Comparison of ENCODE assay signal across 16 cellular contexts in the genomic region with DNA sequence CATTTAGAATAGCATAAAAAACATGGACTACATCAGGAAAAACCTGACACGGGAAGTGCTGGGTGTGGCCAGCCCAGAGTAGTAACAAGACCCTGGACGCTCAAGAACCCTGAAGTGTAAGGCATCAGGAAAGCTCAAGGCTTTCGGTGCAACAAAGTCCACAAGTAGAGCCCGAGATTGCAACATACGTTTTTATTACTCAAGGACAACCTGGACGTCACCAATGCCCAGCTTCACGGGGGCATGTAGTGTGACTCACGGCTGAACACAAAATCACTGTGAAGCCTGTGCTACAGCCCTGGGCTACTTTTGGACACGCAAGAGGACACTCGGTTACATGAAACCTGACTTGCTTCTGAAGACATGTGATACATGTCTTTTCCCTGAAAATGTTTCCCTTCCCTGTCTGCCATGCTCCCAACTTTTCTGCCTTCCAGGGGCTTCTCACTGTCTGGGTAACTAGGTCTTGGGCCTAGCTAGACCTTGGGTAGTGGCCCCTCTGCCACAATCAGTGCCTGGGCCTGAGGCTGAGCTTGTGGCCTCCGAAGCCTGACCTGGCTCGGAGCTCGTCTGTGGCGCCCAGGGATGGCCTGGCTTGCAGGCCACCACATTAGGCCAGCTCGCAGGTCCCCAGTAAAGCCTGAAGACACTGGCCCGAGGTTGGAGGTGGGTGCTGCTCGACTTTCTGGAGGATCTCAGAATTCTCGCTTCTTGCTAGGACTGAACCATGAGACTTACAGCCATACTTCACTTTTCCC. TPM values are rescaled to one million over a fixed set of nuclear protein-coding genes. Genes with fewer than 3 reads are reported as not detected.
DNase-seq lines count a peak whose midpoint lies in the region; ATAC-seq and TF ChIP-seq lines count a peak whose summit lies in the region.
"Had no signal": no experiment of that assay in that cellular context is flagged by ENCODE, and none has a peak within 500 bp of the region (broad histone marks: within the 10 kb centered on the region; RNA-seq: fewer than 3 reads in every experiment).

No MANE protein-coding gene starts in this region.

- peaks cover 0 to 5% (median 0%) of the 10 kb centered on the region in 7 donors for H3K9me3 Mint-ChIP-seq in CD14-positive monocyte

- H3K4me1 Mint-ChIP-seq in CD14-positive monocyte: peaks cover 42% of the 10 kb centered on the region

- H4K20me1 ChIP-seq in osteoblast (ENCODE audit: insufficient read depth, low read length): peaks cover 5% of the 10 kb centered on the region

- peak; percentile 87 for DNase-seq in CD14-positive monocyte (ENCODE audit: low spot score)
- peak; percentile 87 for DNase-seq in NCI-H460 (ENCODE audit: extremely low read depth, low read depth)
- DNase-seq in epithelial cell of esophagus (ENCODE audit: low read depth): peak; percentile 62
- DNase-seq in osteoblast (ENCODE audit: insufficient read length, low spot score, missing footprints): peak; percentile 72
- DNase-seq in GOT3 (lab: John Stamatoyannopoulos, UW): no peak
- no peak for DNase-seq in NK-92 treated with Interleukin-12 subunit alpha and Interleukin-12 subunit beta, amount 100 ng/mL, for 24 hours (lab: John Stamatoyannopoulos, UW)
- DNase-seq: activated CD4-positive, alpha-beta T cell treated with anti-CD3 and anti-CD28 coated beads for 36 hours; activated T-cell treated with anti-CD3 and anti-CD28 coated beads, Interleukin-2, amount 50 U/mL, for 1 hour; DMS153; NCI-H1436 treated with DMSO at 0.1 percent for 48 hours; NCI-H524 treated with DMSO at 0.1 percent for 48 hours; nephron progenitor cell; T-helper 17 cell had no signal

- H3K9me3 ChIP-seq in osteoblast (ENCODE audit: low read depth, low read length): no peaks in the 10 kb centered on the region
- H3K9me3 ChIP-seq: esophagus muscularis mucosa had no signal

- H3K27ac Mint-ChIP-seq in CD14-positive monocyte: peak overlapping the region; percentile 84 to 96 (median 93)
- H3K27ac Mint-ChIP-seq: activated CD4-positive, alpha-beta T cell treated with anti-CD3 and anti-CD28 coated beads for 36 hours; nephron progenitor cell; T-helper 17 cell had no signal

- H3K4me3 ChIP-seq in epithelial cell of esophagus (ENCODE audit: low read length) (no peak overlapping the region), osteoblast (ENCODE audit: insufficient read depth, low read length) (no peak overlapping the region)
- H3K4me3 ChIP-seq: esophagus muscularis mucosa had no signal

- no peak for ATAC-seq in HG03565 (IDR thresholded peaks at IDR 0.05; ENCODE audit: unreplicated experiment)
- ATAC-seq in HG03159 (IDR thresholded peaks at IDR 0.05; ENCODE audit: unreplicated experiment): no peak
- ATAC-seq: activated CD4-positive, alpha-beta T cell treated with anti-CD3 and anti-CD28 coated beads for 36 hours; T-helper 17 cell had no signal

- H3K27me3 ChIP-seq in osteoblast (ENCODE audit: insufficient read depth, low read length): no peaks in the 10 kb centered on the region
- H3K27me3 ChIP-seq: esophagus muscularis mucosa had no signal

- no peak overlapping the region for H3K27ac ChIP-seq in osteoblast (ENCODE audit: low read depth, low read length)
- H3K27ac ChIP-seq: esophagus muscularis mucosa had no signal

- peaks cover 2% of the 10 kb centered on the region for H3K79me2 ChIP-seq in osteoblast (ENCODE audit: insufficient read depth, low read length)

- no peak overlapping the region for H2AFZ ChIP-seq in osteoblast (ENCODE audit: low read length)

- H3K4me3 Mint-ChIP-seq in CD14-positive monocyte: peak overlapping the region in 1 of 2 donors; percentile 20
- H3K4me3 Mint-ChIP-seq: activated CD4-positive, alpha-beta T cell treated with anti-CD3 and anti-CD28 coated beads for 36 hours; nephron progenitor cell; T-helper 17 cell had no signal

- peaks cover 0 to 43% (median 0%) of the 10 kb centered on the region in 3 donors for H3K27me3 Mint-ChIP-seq in CD14-positive monocyte (ENCODE audit: low read depth in 3 of 3)
- H3K27me3 Mint-ChIP-seq: activated CD4-positive, alpha-beta T cell treated with anti-CD3 and anti-CD28 coated beads for 36 hours; T-helper 17 cell had no signal

- H3K36me3 ChIP-seq in osteoblast (ENCODE audit: insufficient read depth, low read length): peaks cover 40% of the 10 kb centered on the region

- TF ChIP-seq CTCF in CD14-positive monocyte (IDR thresholded peaks at IDR 0.05): no peak
- TF ChIP-seq CTCF in epithelial cell of esophagus (IDR thresholded peaks at IDR 0.05; ENCODE audit: insufficient read depth, low read depth, low read length, missing control alignments): no peak
- TF ChIP-seq CTCF in osteoblast (IDR thresholded peaks at IDR 0.05; ENCODE audit: extremely low read depth, low read depth, low read length): no peak

- H3K36me3 Mint-ChIP-seq in CD14-positive monocyte: peaks cover 38 to 49% of the 10 kb centered on the region in 2 donors

- H3K4me2 ChIP-seq in osteoblast (ENCODE audit: insufficient read depth, low read length): no peak overlapping the region

- intact Hi-C loops in CD14-positive monocyte (cut with micrococcal nuclease): loop anchor here (5.0 to 10.0 kb wide), 3 partner anchors 38 to 84 kb away; a partner anchor contains a TSS

- no peaks in the 10 kb centered on the region for H3K4me1 ChIP-seq in osteoblast (ENCODE audit: insufficient read depth, low read length)

RNA-seq across cellular contexts. Expression of a gene that starts 9.2 kb away (rescaled TPM):
- 10 to 100 TPM; 47.8 to 49.5 TPM for polyA plus RNA-seq in CD14-positive monocyte
- 219 and 237 TPM in 2 replicates for total RNA-seq in NCI-H460 (2014; rRNA removed; shearing (Covaris generic))
- polyA plus RNA-seq in NCI-H460 (2014; cell fraction: nucleus; rRNA removed): 384 and 402 TPM in 2 replicates
- 99.5 and 100 TPM in 2 replicates for total RNA-seq in osteoblast

RNA-seq across cellular contexts. Expression of a gene that starts 38.0 kb away (rescaled TPM):
- polyA plus RNA-seq in CD14-positive monocyte: 1 to 10 TPM; 2.8 to 4.9 TPM
- 10.0 and 10.3 TPM in 2 replicates for total RNA-seq in NCI-H460 (2014; rRNA removed; shearing (Covaris generic))
- 8.8 and 13.0 TPM in 2 replicates for polyA plus RNA-seq in NCI-H460 (2014; cell fraction: nucleus; rRNA removed)
- 6.9 and 8.5 TPM in 2 replicates for total RNA-seq in osteoblast

RNA-seq across cellular contexts. Expression of a gene that starts 38.9 kb away (rescaled TPM):
- 1 to 10 TPM; 1.9 to 3.8 TPM for polyA plus RNA-seq in CD14-positive monocyte
- 28.0 and 30.3 TPM in 2 replicates for total RNA-seq in NCI-H460 (2014; rRNA removed; shearing (Covaris generic))
- 29.6 and 30.7 TPM in 2 replicates for polyA plus RNA-seq in NCI-H460 (2014; cell fraction: nucleus; rRNA removed)
- 22.1 and 24.6 TPM in 2 replicates for total RNA-seq in osteoblast

Comparison
In these comparisons a context has a peak if more than half of its experiments do, and no peak if none do; other contexts are left out.
1. DNase-seq: peak in CD14-positive monocyte (single experiment), NCI-H460 (single experiment), epithelial cell of esophagus (single experiment) and osteoblast (single experiment); none in GOT3 (single experiment) and NK-92 treated with Interleukin-12 subunit alpha and Interleukin-12 subunit beta, amount 100 ng/mL, for 24 hours (single experiment).